1 cellular context compared by ENCODE assay signal in the genomic region with DNA sequence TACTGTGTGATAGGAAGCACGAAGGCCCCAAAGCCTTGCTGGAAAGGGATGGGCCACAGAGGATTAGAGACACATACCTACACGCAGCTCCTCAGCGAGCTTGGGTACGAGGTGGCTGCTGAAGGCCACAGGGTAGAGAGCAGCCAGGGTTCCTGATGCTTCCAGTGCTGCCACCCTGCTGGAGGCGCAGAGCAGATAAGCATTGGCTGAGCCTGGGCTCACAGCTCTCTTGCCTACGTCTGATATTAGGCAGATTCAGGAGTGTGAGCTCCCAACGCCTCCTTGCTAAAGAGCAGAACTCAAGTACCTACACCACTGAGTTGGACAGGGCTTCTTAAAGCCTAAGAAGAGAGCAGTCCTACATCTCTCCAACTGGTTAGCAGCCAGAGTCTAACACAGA.
TF ChIP-seq lines count a peak whose summit lies in the region.

No MANE protein-coding gene starts in this region.

TF ChIP-seq in HCT116, 20 proteins besides CTCF, POLR2A, EP300 and RAD21:
- TF ChIP-seq TCF7L2 (IDR thresholded peaks at IDR 0.05; ENCODE audit: borderline replicate concordance, extremely low read depth, insufficient read depth, insufficient read length) (no peak), ZNF274 (IDR thresholded peaks at IDR 0.05; ENCODE audit: low read depth, low read length) (no peak), EZH2 (IDR thresholded peaks at IDR 0.05) (no peak), SIN3A (IDR thresholded peaks at IDR 0.05; ENCODE audit: low read depth) (no peak), SP1 (IDR thresholded peaks at IDR 0.05; ENCODE audit: low read depth) (no peak), CBX3 (IDR thresholded peaks at IDR 0.05; ENCODE audit: low read depth) (no peak), EGR1 (IDR thresholded peaks at IDR 0.05; ENCODE audit: low read depth) (no peak), EZH2phosphoT487 (IDR thresholded peaks at IDR 0.05; ENCODE audit: borderline replicate concordance) (no peak), CEBPB (IDR thresholded peaks at IDR 0.05; ENCODE audit: low read depth) (no peak), ELF1 (IDR thresholded peaks at IDR 0.05; ENCODE audit: borderline replicate concordance, low read depth) (no peak), ZFX (IDR thresholded peaks at IDR 0.05) (no peak), ATF3 (IDR thresholded peaks at IDR 0.05) (no peak), SRF (IDR thresholded peaks at IDR 0.05; ENCODE audit: low read depth) (no peak)
- TF ChIP-seq, protein P1, sequence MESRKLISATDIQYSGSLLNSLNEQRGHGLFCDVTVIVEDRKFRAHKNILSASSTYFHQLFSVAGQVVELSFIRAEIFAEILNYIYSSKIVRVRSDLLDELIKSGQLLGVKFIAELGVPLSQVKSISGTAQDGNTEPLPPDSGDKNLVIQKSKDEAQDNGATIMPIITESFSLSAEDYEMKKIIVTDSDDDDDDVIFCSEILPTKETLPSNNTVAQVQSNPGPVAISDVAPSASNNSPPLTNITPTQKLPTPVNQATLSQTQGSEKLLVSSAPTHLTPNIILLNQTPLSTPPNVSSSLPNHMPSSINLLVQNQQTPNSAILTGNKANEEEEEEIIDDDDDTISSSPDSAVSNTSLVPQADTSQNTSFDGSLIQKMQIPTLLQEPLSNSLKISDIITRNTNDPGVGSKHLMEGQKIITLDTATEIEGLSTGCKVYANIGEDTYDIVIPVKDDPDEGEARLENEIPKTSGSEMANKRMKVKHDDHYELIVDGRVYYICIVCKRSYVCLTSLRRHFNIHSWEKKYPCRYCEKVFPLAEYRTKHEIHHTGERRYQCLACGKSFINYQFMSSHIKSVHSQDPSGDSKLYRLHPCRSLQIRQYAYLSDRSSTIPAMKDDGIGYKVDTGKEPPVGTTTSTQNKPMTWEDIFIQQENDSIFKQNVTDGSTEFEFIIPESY (IDR thresholded peaks at IDR 0.05; ENCODE audit: extremely low read depth, insufficient replicate concordance, low read length): no peak
